ENCODE assay signal across 28 cellular contexts in genomic region chr4:42205551-42205950, GRCh38.
"Had no signal": no experiment of that assay in that cellular context is flagged by ENCODE, and none has a peak within 500 bp of the region (broad histone marks: within the 10 kb centered on the region; RNA-seq: fewer than 3 reads in every experiment).

No MANE protein-coding gene starts in this region.

- DNase-seq: Karpas-422, KBM-7, MM.1S, MV-4-11, NCI-H1105, NCI-H1417 treated with DMSO at 0.1 percent for 48 hours, NCI-H1436 treated with DMSO at 0.1 percent for 48 hours, NCI-H1694 treated with DMSO at 0.1 percent for 48 hours, NCI-H187 treated with DMSO at 0.1 percent for 48 hours, NCI-H2029, NCI-H2227 treated with DMSO at 0.1 percent for 48 hours, NCI-H345, NCI-H446, NCI-H510A treated with DMSO at 0.1 percent for 48 hours, NCI-H524 treated with DMSO at 0.1 percent for 48 hours, NCI-H526 treated with DMSO at 0.1 percent for 48 hours, NCI-H774, OCI-M1, PC-3, Peyer's patch, Right ventricle myocardium superior, RPMI8226, SHP77 treated with DMSO at 0.1 percent for 48 hours, SK-N-SH, SW 1271, T-helper 1 cell had no signal

- H3K4me3 ChIP-seq: Peyer's patch, SJSA1 had no signal

- H3K9me3 ChIP-seq: Peyer's patch, SJSA1, SK-N-SH had no signal

- H3K9me2 ChIP-seq: SK-N-SH had no signal

- H3K4me2 ChIP-seq: KMS-11, SK-N-SH had no signal

- H3K27me3 ChIP-seq: Peyer's patch, SJSA1 had no signal

- H3K36me3 ChIP-seq: Peyer's patch, SJSA1 had no signal

- H3K9ac ChIP-seq: KMS-11, SK-N-SH had no signal

- H3K27ac ChIP-seq: KMS-11, Peyer's patch, SJSA1 had no signal
